Comparison of ENCODE assay signal across 18 cellular contexts in genomic region chr20:15498926-15499325, GRCh38.
"Had no signal": no experiment of that assay in that cellular context is flagged by ENCODE, and none has a peak within 500 bp of the region (broad histone marks: within the 10 kb centered on the region; RNA-seq: fewer than 3 reads in every experiment).

No MANE protein-coding gene starts in this region.

- ATAC-seq: K562 had no signal

- H3K27me3 ChIP-seq: SJSA1 had no signal

- H3K4me3 ChIP-seq: K562, SJSA1, SK-N-MC had no signal

- H3K36me3 ChIP-seq: SJSA1 had no signal

- H3K27ac ChIP-seq: SJSA1, SK-N-MC had no signal

- H3K9me3 ChIP-seq: SJSA1 had no signal

- DNase-seq: MV-4-11, NCI-H1048, NCI-H1105, NCI-H1417, NCI-H1436 treated with DMSO at 0.1 percent for 48 hours, NCI-H1694, NCI-H187 treated with DMSO at 0.1 percent for 48 hours, NCI-H2029 treated with DMSO at 0.1 percent for 48 hours, NCI-H2171 treated with DMSO at 0.1 percent for 48 hours, NCI-H524, NCI-H526 treated with DMSO at 0.1 percent for 48 hours, NCI-H748 treated with DMSO at 0.1 percent for 48 hours, Right ventricle myocardium superior, RPMI8226, SIG-M5 had no signal

- H3K4me1 ChIP-seq: SJSA1 had no signal
